In the genomic region with DNA sequence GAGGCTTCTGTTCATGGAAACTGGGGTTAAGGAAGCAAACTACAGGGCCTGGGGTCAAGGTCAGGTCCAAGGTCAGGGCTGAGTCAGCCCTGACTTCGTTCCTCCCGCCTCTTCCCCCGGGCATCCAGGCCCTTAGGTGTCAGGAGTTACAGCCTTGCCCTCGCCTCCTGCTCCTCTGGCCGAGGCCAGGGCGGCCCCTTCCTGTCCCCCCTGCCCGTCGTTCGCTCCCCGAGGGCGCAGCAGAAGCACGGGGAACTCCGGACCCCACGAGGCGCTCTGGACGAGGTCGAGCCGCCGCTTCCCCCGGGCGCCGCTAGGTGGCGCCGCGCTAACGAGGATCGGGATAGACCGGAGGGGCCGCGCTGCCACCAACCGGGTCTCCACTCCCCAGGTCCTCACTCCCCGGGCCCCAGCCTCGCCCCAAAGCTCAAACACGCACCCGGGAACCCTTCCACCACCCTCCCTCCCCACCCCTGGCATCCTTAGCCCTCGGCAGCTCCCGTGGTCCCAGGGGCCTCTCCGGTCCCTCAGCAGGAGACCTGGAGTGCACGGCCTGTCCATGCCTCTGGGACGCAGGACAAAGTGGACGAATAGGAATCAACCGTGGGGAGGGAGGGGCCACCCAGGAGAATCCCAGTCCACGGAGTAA, we compare ENCODE assay signal across 8 cellular contexts. TPM values are rescaled to one million over a fixed set of nuclear protein-coding genes. Genes with fewer than 3 reads are reported as not detected.
DNase-seq lines count a peak whose midpoint lies in the region; ATAC-seq, FAIRE-seq and TF ChIP-seq lines count a peak whose summit lies in the region.

No MANE protein-coding gene starts in this region.

- 4% methylated on average over 32 to 43 of the region's 43 CpGs for WGBS in pancreas, 2 donors
- WGBS in transverse colon (ENCODE audit: low coverage in 1 of 2), 2 donors: 0 to 3% methylated on average over 18 to 39 of the region's 43 CpGs

- no peak for TF ChIP-seq POLR2A in transverse colon (IDR thresholded peaks at IDR 0.05)

- intact Hi-C loops in pancreas (cut with DNase I): loop anchor here in 1 of 3 donors (10.0 kb wide), 1 partner anchor 546 kb away; no protein-coding TSS in a partner anchor
- intact Hi-C loops in transverse colon (cut with DNase I; ENCODE audit: low total_unique reads): no loop called here

- H3K4me3 ChIP-seq in HUES48 (ENCODE audit: low read depth, low read length) (no peak overlapping the region; the same call in 1 of the 2 replicates), pancreas (peak overlapping the region in 2 of 4 donors; percentile 13 to 28), transverse colon (peak overlapping the region in 2 of 4 donors; percentile 19 to 43)

- H3K36me3 ChIP-seq in HUES48 (ENCODE audit: control insufficient read depth, insufficient read depth, low read length) (no peaks in the 10 kb centered on the region), pancreas (no peaks in the 10 kb centered on the region), transverse colon (no peaks in the 10 kb centered on the region)

- peak overlapping the region; percentile 64; the same call in 1 of the 2 replicates for H3K9ac ChIP-seq in HUES48 (ENCODE audit: low read depth, low read length)

- in situ Hi-C loops in transverse colon (cut with MboI; ENCODE audit: low pct_ligation_motif_present in 1 of 4, low pct_unique_long_range_greater_than_20kb in 1 of 4, low sequenced_read_pairs in 3 of 4): loop anchor here in 3 of 4 donors (5.0 to 25.0 kb wide), 4 partner anchors 124 to 549 kb away; a partner anchor contains a TSS

- H3K9me3 ChIP-seq in HUES48 (ENCODE audit: control insufficient read depth, insufficient read depth, low read length) (no peaks in the 10 kb centered on the region), pancreas (no peaks in the 10 kb centered on the region), transverse colon (no peaks in the 10 kb centered on the region)

- no peak for TF ChIP-seq EP300 in transverse colon (IDR thresholded peaks at IDR 0.05; ENCODE audit: low read depth)

- H3K27me3 ChIP-seq in HUES48 (ENCODE audit: control insufficient read depth, insufficient read depth, low read length) (0 out of 2 replicates have a peak, but pooled peaks cover 11% of the 10 kb centered on the region), pancreas (no peaks in the 10 kb centered on the region), transverse colon (no peaks in the 10 kb centered on the region)

- no peak for FAIRE-seq in pancreas (lab: Jason Lieb, UNC)

- H3K27ac ChIP-seq in 22Rv1: no peak overlapping the region
- no peak overlapping the region for H3K27ac ChIP-seq in HUES48 (ENCODE audit: low read depth, low read length)
- H3K27ac ChIP-seq in pancreas: no peak overlapping the region
- no peak overlapping the region for H3K27ac ChIP-seq in transverse colon

- TF ChIP-seq CTCF in 22Rv1 (IDR thresholded peaks at IDR 0.05) (peak; percentile 99), GM12874 (IDR thresholded peaks at IDR 0.05; ENCODE audit: insufficient read depth, low read depth, low read length) (peak; percentile 98), pancreas (IDR thresholded peaks at IDR 0.05) (peak; percentile 90 to 98 (median 96)), transverse colon (IDR thresholded peaks at IDR 0.05) (peak; percentile 93 to 98 (median 98))

- DNase-seq in SHP77 treated with DMSO at 0.1 percent for 48 hours (lab: John Stamatoyannopoulos, UW): peak; percentile 11
- peak; percentile 83 for DNase-seq in activated gamma-delta T cell treated with Interleukin-2 at 50 U/mL for 16 hours
- DNase-seq in glomerular endothelial cell (ENCODE audit: extremely low read depth, low read depth, low spot score): peak; percentile 4
- peak; percentile 54 to 97 (median 79) for DNase-seq in pancreas
- peak; percentile 84 for DNase-seq in transverse colon

- peak; percentile 84 to 94 (median 92) for ATAC-seq in pancreas

- H3K4me1 ChIP-seq in HUES48 (ENCODE audit: control insufficient read depth, insufficient read depth, low read length): no peaks in the 10 kb centered on the region; the same call in 1 of the 2 replicates
- H3K4me1 ChIP-seq in pancreas: peaks cover 0 to 7% (median 0%) of the 10 kb centered on the region in 3 donors
- peaks cover 2 to 27% (median 12%) of the 10 kb centered on the region in 4 donors for H3K4me1 ChIP-seq in transverse colon

RNA-seq across cellular contexts. Expression of a gene that starts 59.2 kb away (rescaled TPM):
- not detected in 2 replicates for total RNA-seq in glomerular endothelial cell
- not detected for total RNA-seq in pancreas
- polyA plus RNA-seq in pancreas: not detected
- not detected for total RNA-seq in transverse colon

Comparison
In these comparisons a context has a peak if more than half of its experiments do, and no peak if none do; other contexts are left out.
1. DNase-seq: peak in every context shown above with its lines; median percentile 84 in transverse colon; 83 in activated gamma-delta T cell treated with Interleukin-2 at 50 U/mL for 16 hours; 79 in pancreas; 11 in SHP77 treated with DMSO at 0.1 percent for 48 hours; 4 in glomerular endothelial cell.